8 cellular contexts compared by ENCODE assay signal in genomic region chr7:32496052-32496813, GRCh38. TPM values are rescaled to one million over a fixed set of nuclear protein-coding genes. Genes with fewer than 3 reads are reported as not detected.
A peak's percentile ranks its signal among the peaks of the same experiment; 100 is the strongest.
DNase-seq lines count a peak whose midpoint lies in the region; ATAC-seq and TF ChIP-seq lines count a peak whose summit lies in the region.

No MANE protein-coding gene starts in this region.

- peaks cover 27% of the 10 kb centered on the region for H3K4me1 Mint-ChIP-seq in T-helper 2 cell treated with Interferon-gamma antibody and Interleukin-4, amounts not matched to agents 5 μg/mL and 100 μg/mL, for 36 hours (ENCODE audit: low read depth)

- H3K27me3 ChIP-seq in BJ (ENCODE audit: control insufficient read depth, insufficient read depth, low read length) (no peaks in the 10 kb centered on the region), skeletal muscle satellite cell (ENCODE audit: control insufficient read depth, insufficient read depth, low read length) (no peaks in the 10 kb centered on the region)

- H3K27me3 Mint-ChIP-seq in T-helper 2 cell treated with Interferon-gamma antibody and Interleukin-4, amounts not matched to agents 5 μg/mL and 100 μg/mL, for 36 hours (ENCODE audit: low read depth), result no peaks in the 10 kb centered on the region

- TF ChIP-seq CTCF in BJ (IDR thresholded peaks at IDR 0.05; ENCODE audit: insufficient read depth, low read depth, low read length), result no peak

- DNase-seq in BJ (ENCODE audit: low read depth), result no peak
- no peak for DNase-seq in T-helper 2 cell treated with Interferon-gamma antibody and Interleukin-4, amounts not matched to agents 5 μg/mL and 100 μg/mL, for 36 hours (ENCODE audit: low spot score)
- peak; percentile 2 for DNase-seq in globus pallidus (ENCODE audit: low spot score)
- no peak for DNase-seq in GM19238 (ENCODE audit: insufficient read length, low spot score)
- no peak for DNase-seq in iPS-NIHi7 (ENCODE audit: extremely low spot score)

- peaks cover 29% of the 10 kb centered on the region for H3K36me3 Mint-ChIP-seq in T-helper 2 cell treated with Interferon-gamma antibody and Interleukin-4, amounts not matched to agents 5 μg/mL and 100 μg/mL, for 36 hours (ENCODE audit: low read depth)

- ATAC-seq in GM21723 (IDR thresholded peaks at IDR 0.05; ENCODE audit: unreplicated experiment) (peak; percentile 0), HG03520 (IDR thresholded peaks at IDR 0.05; ENCODE audit: unreplicated experiment) (no peak)

- H3K9ac ChIP-seq in skeletal muscle satellite cell (ENCODE audit: low read depth, low read length), result peak overlapping the region; percentile 97

- CTCF ChIA-PET in BJ (lab: Yijun Ruan, JAX), result interaction anchor here (0.8 to 0.9 kb wide), 2 partner anchors 16 to 80 kb away, joined by 3 read pairs; no protein-coding TSS in a partner anchor

- H3K9me3 Mint-ChIP-seq in T-helper 2 cell treated with Interferon-gamma antibody and Interleukin-4, amounts not matched to agents 5 μg/mL and 100 μg/mL, for 36 hours, result no peaks in the 10 kb centered on the region

- POLR2A ChIA-PET in BJ (lab: Charles Lee), result no interaction called here

- H3K4me3 Mint-ChIP-seq in T-helper 2 cell treated with Interferon-gamma antibody and Interleukin-4, amounts not matched to agents 5 μg/mL and 100 μg/mL, for 36 hours, result peak overlapping the region; percentile 92

- peaks cover 12% of the 10 kb centered on the region for H3K4me1 ChIP-seq in skeletal muscle satellite cell (ENCODE audit: control insufficient read depth, insufficient read depth, low read length)

- H3K4me2 ChIP-seq in skeletal muscle satellite cell (ENCODE audit: low read length), result peak overlapping the region; percentile 85

- H3K27ac Mint-ChIP-seq in T-helper 2 cell treated with Interferon-gamma antibody and Interleukin-4, amounts not matched to agents 5 μg/mL and 100 μg/mL, for 36 hours, result peak overlapping the region; percentile 98

- no peaks in the 10 kb centered on the region for H3K36me3 ChIP-seq in BJ (ENCODE audit: control insufficient read depth, insufficient read depth, low read length)
- H3K36me3 ChIP-seq in skeletal muscle satellite cell (ENCODE audit: insufficient read depth, low read length), result peaks cover 12% of the 10 kb centered on the region

- H3K9me3 ChIP-seq in skeletal muscle satellite cell (replicated peaks; ENCODE audit: low read length), result no peaks in the 10 kb centered on the region

- H3K4me3 ChIP-seq in BJ (ENCODE audit: low read depth, low read length) (peak overlapping the region; percentile 99), skeletal muscle satellite cell (ENCODE audit: low read length) (peak overlapping the region; percentile 97)

RNA-seq across cellular contexts. Expression of gene AVL9, which starts 0.9 kb away (rescaled TPM):
- polyA plus RNA-seq in BJ (2011; rRNA removed), result 12.0 and 16.1 TPM in 2 replicates
- 9.6 and 16.4 TPM in 2 replicates for polyA minus RNA-seq in BJ (2011; rRNA and poly(A)+ RNA removed)
- 28.2 and 40.6 TPM in 2 replicates for total RNA-seq in skeletal muscle satellite cell (2012; rRNA removed)

RNA-seq across cellular contexts. Expression of gene LSM5, which starts 6.1 kb away (rescaled TPM):
- 6.7 and 22.8 TPM in 2 replicates for polyA plus RNA-seq in BJ (2011; rRNA removed)
- 3.3 and 3.9 TPM in 2 replicates for polyA minus RNA-seq in BJ (2011; rRNA and poly(A)+ RNA removed)
- 25.6 and 28.8 TPM in 2 replicates for total RNA-seq in skeletal muscle satellite cell (2012; rRNA removed)
